1 cellular context compared by ENCODE assay signal in the genomic region with DNA sequence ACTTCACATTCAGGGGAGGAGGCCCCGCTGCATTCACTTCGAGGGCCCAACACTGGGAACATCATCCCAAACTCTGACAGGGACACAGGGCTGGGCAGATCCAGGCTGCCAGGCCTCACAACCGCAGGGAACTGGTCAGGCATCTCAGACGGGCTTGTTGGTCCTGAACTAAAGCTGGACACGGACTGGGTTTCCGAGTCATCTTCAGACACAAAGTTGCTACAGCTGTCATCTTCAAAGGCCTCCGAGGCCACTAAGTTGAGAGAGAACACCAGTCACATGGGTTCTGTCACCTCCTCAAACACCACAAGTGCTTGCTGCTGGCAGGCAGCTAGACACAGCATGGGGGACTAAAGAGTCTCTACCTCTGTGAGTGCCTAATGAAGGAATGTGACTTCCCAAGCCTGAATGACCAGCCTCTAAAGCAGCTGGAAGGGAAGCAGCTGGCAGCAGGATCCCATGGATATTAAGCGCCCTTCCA.
TF ChIP-seq lines count a peak whose summit lies in the region.

No MANE protein-coding gene starts in this region.

TF ChIP-seq in K562, 482 proteins besides CTCF, POLR2A, EP300 and RAD21 (continued from another document):
- TF ChIP-seq TEAD4 (IDR thresholded peaks at IDR 0.05; ENCODE audit: low read length) (no peak), TEAD4 (CRISPR knock-in tag; IDR thresholded peaks at IDR 0.05; ENCODE audit: borderline replicate concordance) (peak; percentile 50; the same call in 1 of the 2 replicates)
TF ChIP-seq in K562: peak in this region for 2.
